9 cellular contexts compared by ENCODE assay signal in the genomic region with DNA sequence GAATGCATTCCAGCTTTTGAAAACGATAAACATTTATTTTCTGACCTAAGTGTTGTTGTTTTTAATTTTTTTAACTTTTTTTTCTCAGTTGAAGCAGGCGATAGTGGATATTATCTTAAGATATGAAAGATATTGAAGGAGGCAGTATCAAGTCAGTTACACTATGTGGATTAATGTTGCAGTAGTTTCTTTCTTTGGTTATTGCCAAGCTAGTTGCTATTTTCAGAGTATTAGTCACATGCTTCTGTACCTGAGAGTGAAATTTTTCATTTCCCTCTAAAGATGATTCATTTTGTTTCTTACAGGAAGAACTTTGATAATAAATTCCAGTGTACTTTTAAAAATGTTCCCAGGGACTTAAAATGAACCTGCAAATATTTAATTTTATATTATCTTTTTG.
A peak's percentile ranks its signal among the peaks of the same experiment; 100 is the strongest.
DNase-seq lines count a peak whose midpoint lies in the region; ATAC-seq and TF ChIP-seq lines count a peak whose summit lies in the region.
"Had no signal": no experiment of that assay in that cellular context is flagged by ENCODE, and none has a peak within 500 bp of the region (broad histone marks: within the 10 kb centered on the region; RNA-seq: fewer than 3 reads in every experiment).

No MANE protein-coding gene starts in this region.

- H2BK15ac ChIP-seq in mesenchymal stem cell (ENCODE audit: low read depth, poor library complexity, severe bottlenecking): no peak overlapping the region

- no peak overlapping the region for H2AFZ ChIP-seq in mesenchymal stem cell (ENCODE audit: low read depth, low read length)

- H3K4me3 ChIP-seq in mesenchymal stem cell (ENCODE audit: insufficient read depth in 1 of 2, low read depth in 1 of 2, low read length in 2 of 2) (no peak overlapping the region), left ventricle myocardium inferior (no peak overlapping the region)
- H3K4me3 ChIP-seq: thyroid gland had no signal

- H3K27me3 ChIP-seq in mesenchymal stem cell (ENCODE audit: control insufficient read depth in 1 of 2, insufficient read depth in 1 of 2, low read length in 2 of 2) (no peaks in the 10 kb centered on the region), left ventricle myocardium inferior (ENCODE audit: low read depth) (no peaks in the 10 kb centered on the region)
- H3K27me3 ChIP-seq: thyroid gland had no signal

- no peak overlapping the region for H2BK12ac ChIP-seq in mesenchymal stem cell (ENCODE audit: low read length in 2 of 2)

- H3K27ac ChIP-seq in mesenchymal stem cell (ENCODE audit: low read length, poor library complexity, severe bottlenecking) (no peak overlapping the region), left ventricle myocardium inferior (replicated peaks) (no peak overlapping the region)
- H3K27ac ChIP-seq: thyroid gland had no signal

- H4K91ac ChIP-seq in mesenchymal stem cell (ENCODE audit: low read length): no peak overlapping the region

- peak overlapping the region; percentile 12 for H3K9ac ChIP-seq in mesenchymal stem cell (ENCODE audit: low read length)

- H3K9me3 ChIP-seq in mesenchymal stem cell (ENCODE audit: control insufficient read depth, low read length) (no peaks in the 10 kb centered on the region), left ventricle myocardium inferior (replicated peaks) (no peaks in the 10 kb centered on the region)
- H3K9me3 ChIP-seq: thyroid gland had no signal

- 95% methylated on average over 2 of the region's 2 CpGs for WGBS in mesenchymal stem cell

- H4K8ac ChIP-seq in mesenchymal stem cell (ENCODE audit: low read length): no peak overlapping the region

- intact Hi-C loops in left ventricle myocardium inferior (cut with micrococcal nuclease): no loop called here

- H3K23ac ChIP-seq in mesenchymal stem cell (ENCODE audit: low read length in 2 of 2): no peak overlapping the region

- H3K4me2 ChIP-seq in mesenchymal stem cell (ENCODE audit: low read length, poor library complexity, severe bottlenecking): no peak overlapping the region

- H3K36me3 ChIP-seq in mesenchymal stem cell (ENCODE audit: control insufficient read depth in 1 of 2, insufficient read depth in 2 of 2, low read depth in 1 of 2, low read length in 2 of 2) (no peaks in the 10 kb centered on the region), left ventricle myocardium inferior (no peaks in the 10 kb centered on the region)
- H3K36me3 ChIP-seq: thyroid gland had no signal

- H2BK5ac ChIP-seq in mesenchymal stem cell (ENCODE audit: low read depth, low read length, poor library complexity, severe bottlenecking): no peak overlapping the region

- peak; percentile 55 for ATAC-seq in GM19023 (IDR thresholded peaks at IDR 0.05; ENCODE audit: unreplicated experiment)
- ATAC-seq in HG02759 (IDR thresholded peaks at IDR 0.05; ENCODE audit: unreplicated experiment): peak; percentile 52

- no peak overlapping the region for H3K14ac ChIP-seq in mesenchymal stem cell (ENCODE audit: low read length in 2 of 2)

- no peaks in the 10 kb centered on the region for H3K79me1 ChIP-seq in mesenchymal stem cell (replicated peaks; ENCODE audit: low read length, poor library complexity, severe bottlenecking)

- no peak overlapping the region for H2BK120ac ChIP-seq in mesenchymal stem cell (ENCODE audit: low read depth, low read length)

- no peak for TF ChIP-seq CTCF in left ventricle myocardium inferior (IDR thresholded peaks at IDR 0.05; ENCODE audit: borderline replicate concordance)

- DNase-seq in NCI-H226: peak; percentile 73
- no peak for DNase-seq in mesenchymal stem cell
- DNase-seq in left ventricle myocardium inferior: no peak
- DNase-seq in NCI-H2029 treated with DMSO at 0.1 percent for 48 hours (lab: John Stamatoyannopoulos, UW): no peak
- DNase-seq in NCI-H510A treated with DMSO at 0.1 percent for 48 hours (lab: John Stamatoyannopoulos, UW): no peak
- no peak for DNase-seq in NCI-H2171 treated with DMSO at 0.1 percent for 48 hours (lab: John Stamatoyannopoulos, UW)
- DNase-seq: thyroid gland had no signal

- no peak overlapping the region for H2AK5ac ChIP-seq in mesenchymal stem cell (ENCODE audit: low read length, severe bottlenecking)

- H3K18ac ChIP-seq in mesenchymal stem cell (ENCODE audit: low read depth in 1 of 2, low read length in 2 of 2): no peak overlapping the region

- H3K4me1 ChIP-seq in mesenchymal stem cell (ENCODE audit: control insufficient read depth, insufficient read depth, low read depth, low read length): no peaks in the 10 kb centered on the region
- no peaks in the 10 kb centered on the region for H3K4me1 ChIP-seq in left ventricle myocardium inferior
- H3K4me1 ChIP-seq: thyroid gland had no signal

- H3K4ac ChIP-seq in mesenchymal stem cell (ENCODE audit: low read depth in 1 of 2, low read length in 2 of 2): no peak overlapping the region
